9 cellular contexts compared by ENCODE assay signal in the genomic region with DNA sequence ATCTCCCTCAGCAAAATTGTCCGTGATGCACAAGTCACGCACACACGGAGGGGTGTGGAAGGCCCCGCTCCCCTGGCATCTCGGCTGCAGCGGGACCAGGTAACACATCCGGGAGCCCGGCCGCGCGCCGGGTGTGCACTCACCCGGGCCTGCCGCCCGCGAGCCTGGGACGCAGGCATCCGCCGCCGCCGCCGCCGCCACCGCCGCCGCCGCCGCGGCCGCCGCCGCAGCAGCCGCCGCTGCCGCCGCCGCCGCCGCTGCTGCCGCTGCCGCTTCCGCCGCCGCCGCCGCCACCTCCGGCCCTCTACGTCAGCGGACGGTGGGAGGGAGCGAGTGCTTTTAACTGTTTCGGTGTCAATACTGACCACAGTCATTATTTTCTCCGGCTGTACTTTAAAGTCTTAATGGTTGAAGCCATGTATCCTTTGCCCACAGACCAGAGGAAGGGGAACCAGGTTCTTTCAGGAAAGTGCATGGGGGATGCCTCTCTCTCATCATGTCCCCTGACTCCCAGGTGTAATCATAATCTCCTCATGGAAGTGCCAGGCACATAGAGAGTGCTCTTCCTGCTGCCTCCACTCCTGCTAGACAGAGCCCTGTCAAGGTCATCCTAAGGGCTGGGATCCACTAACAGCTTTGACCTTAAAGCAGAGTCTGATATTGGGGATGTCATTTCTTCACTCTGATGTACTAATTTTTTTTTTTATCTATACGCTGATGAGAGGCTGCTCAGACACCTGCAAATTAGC. TPM values are rescaled to one million over a fixed set of nuclear protein-coding genes. Genes with fewer than 3 reads are reported as not detected.
DNase-seq lines count a peak whose midpoint lies in the region; ATAC-seq, FAIRE-seq and TF ChIP-seq lines count a peak whose summit lies in the region.
"Had no signal": no experiment of that assay in that cellular context is flagged by ENCODE, and none has a peak within 500 bp of the region (broad histone marks: within the 10 kb centered on the region; RNA-seq: fewer than 3 reads in every experiment).

No MANE protein-coding gene starts in this region.

- no peak for TF ChIP-seq EP300 in stomach (IDR thresholded peaks at IDR 0.05)

- peak overlapping the region; percentile 55; the same call in 1 of the 2 replicates for H3K9ac ChIP-seq in KMS-11
- H3K9ac ChIP-seq in endothelial cell of umbilical vein (replicated peaks; ENCODE audit: extremely low read depth, insufficient read depth, low read length): no peak overlapping the region
- peak overlapping the region; percentile 45 for H3K9ac ChIP-seq in muscle layer of colon (ENCODE audit: low read length)

- peak overlapping the region; percentile 57 for H3K4me2 ChIP-seq in KMS-11
- peak overlapping the region; percentile 63 for H3K4me2 ChIP-seq in endothelial cell of umbilical vein (ENCODE audit: insufficient read depth, low read length)

- no TSS peak for BruUV-seq in endothelial cell of umbilical vein (replicated peaks; lab: Mats Ljungman, UMichigan)

- H3K27me3 ChIP-seq in KMS-11 (ENCODE audit: insufficient read depth, low read depth): no peaks in the 10 kb centered on the region
- H3K27me3 ChIP-seq in endothelial cell of umbilical vein (ENCODE audit: control insufficient read depth in 2 of 2, insufficient read depth in 2 of 2, low read length in 2 of 2): no peaks in the 10 kb centered on the region
- H3K27me3 ChIP-seq in muscle layer of colon (ENCODE audit: control insufficient read depth in 1 of 2, insufficient read depth in 2 of 2, low read length in 2 of 2): no peaks in the 10 kb centered on the region
- H3K27me3 ChIP-seq in stomach: no peaks in the 10 kb centered on the region

- no peak for FAIRE-seq in endothelial cell of umbilical vein (lab: Jason Lieb, UNC)

- H2AFZ ChIP-seq in KMS-11 (ENCODE audit: low read depth) (peak overlapping the region; percentile 94), endothelial cell of umbilical vein (ENCODE audit: low read depth, low read length) (peak overlapping the region; percentile 73)

- CTCF ChIA-PET in endothelial cell of umbilical vein (lab: Charles Lee): no interaction called here

- H3K27ac ChIP-seq in KMS-11: peak overlapping the region; percentile 36; the same call in 1 of the 2 replicates
- H3K27ac ChIP-seq in endothelial cell of umbilical vein (ENCODE audit: insufficient read depth, low read depth, low read length): no peak overlapping the region
- no peak overlapping the region for H3K27ac ChIP-seq in muscle layer of colon (ENCODE audit: low read depth, low read length)
- peak overlapping the region in 3 of 5 donors; percentile 41 to 68 (median 48) for H3K27ac ChIP-seq in stomach

- H4K20me1 ChIP-seq in KMS-11 (ENCODE audit: insufficient read depth) (no peaks in the 10 kb centered on the region), endothelial cell of umbilical vein (replicated peaks; ENCODE audit: control insufficient read depth, extremely low read depth, insufficient read depth, low read length) (no peaks in the 10 kb centered on the region)

- POLR2A ChIA-PET in endothelial cell of umbilical vein (lab: Charles Lee): no interaction called here

- H3K9me1 ChIP-seq in endothelial cell of umbilical vein (replicated peaks; ENCODE audit: control insufficient read depth, extremely low read depth, insufficient read depth, low read length): no peaks in the 10 kb centered on the region

- H3K4me1 ChIP-seq in KMS-11 (ENCODE audit: low read depth, poor library complexity, severe bottlenecking) (no peaks in the 10 kb centered on the region), endothelial cell of umbilical vein (ENCODE audit: control insufficient read depth, extremely low read depth, insufficient read depth, low read length) (no peaks in the 10 kb centered on the region), muscle layer of colon (ENCODE audit: insufficient read depth, low read length) (no peaks in the 10 kb centered on the region), stomach (peaks cover 0 to 8% (median 3%) of the 10 kb centered on the region in 4 donors)

- H3K4me3 ChIP-seq in KMS-11 (IDR thresholded peaks at IDR 0.05; ENCODE audit: insufficient read depth, low read depth, low read length) (no peak overlapping the region), endothelial cell of umbilical vein (replicated peaks in 1 of 3; ENCODE audit: insufficient read depth in 1 of 3, low read depth in 1 of 3, low read length in 3 of 3) (peak overlapping the region in 2 of 3 experiments; percentile 36 to 50), muscle layer of colon (ENCODE audit: low read depth in 1 of 2, low read length in 2 of 2) (peak overlapping the region; percentile 27 to 54), stomach (peak overlapping the region; percentile 42 to 51 (median 44))

- H3K79me2 ChIP-seq in KMS-11 (ENCODE audit: insufficient read depth, low read depth) (no peaks in the 10 kb centered on the region), endothelial cell of umbilical vein (ENCODE audit: control insufficient read depth, insufficient read depth, low read length) (no peaks in the 10 kb centered on the region)

- TF ChIP-seq POLR2A in endothelial cell of umbilical vein (IDR thresholded peaks at IDR 0.05; ENCODE audit: low read depth, low read length) (no peak), stomach (IDR thresholded peaks at IDR 0.05) (no peak)

- intact Hi-C loops in endothelial cell of umbilical vein (cut with micrococcal nuclease) (no loop called here), stomach (cut with DNase I; ENCODE audit: low total_unique reads) (no loop called here)

- peak; percentile 85 for ATAC-seq in GM21515 (IDR thresholded peaks at IDR 0.05; ENCODE audit: unreplicated experiment)

- dilution Hi-C loops in endothelial cell of umbilical vein (cut with MboI; ENCODE audit: extremely low pct_ligation_motif_present, low sequenced_read_pairs): no loop called here

- TF ChIP-seq CTCF in KMS-11 (conservative IDR thresholded peaks at IDR 0.05; ENCODE audit: low read depth, low read length): no peak
- no peak for TF ChIP-seq CTCF in endothelial cell of umbilical vein (IDR thresholded peaks at IDR 0.05; ENCODE audit: extremely low read depth in 1 of 2, insufficient read depth in 1 of 2, low read depth in 1 of 2, low read length in 2 of 2)
- TF ChIP-seq CTCF in stomach (IDR thresholded peaks at IDR 0.05): no peak

- peak; percentile 60 for DNase-seq in D341Med (ENCODE audit: low spot score)
- DNase-seq in activated CD4-positive, alpha-beta T cell treated with anti-CD3 and anti-CD28 coated beads, Interleukin-2, amount 50 U/mL, for 48 hours: peak; percentile 19 to 44
- DNase-seq in endothelial cell of umbilical vein (ENCODE audit: low read depth, low spot score): no peak
- DNase-seq in stomach: peak; percentile 42
- no peak for DNase-seq in GF-D8 (lab: John Stamatoyannopoulos, UW)

- 0 to 44% (median 9%) methylated on average over 5 to 54 of the region's 54 CpGs for WGBS in stomach, 5 donors

- no peaks in the 10 kb centered on the region for H3K36me3 ChIP-seq in KMS-11 (ENCODE audit: insufficient read depth)
- no peaks in the 10 kb centered on the region for H3K36me3 ChIP-seq in endothelial cell of umbilical vein (ENCODE audit: control insufficient read depth in 2 of 2, extremely low read depth in 1 of 2, insufficient read depth in 2 of 2, low read length in 2 of 2)
- H3K36me3 ChIP-seq in muscle layer of colon (ENCODE audit: insufficient read depth, low read length): no peaks in the 10 kb centered on the region
- no peaks in the 10 kb centered on the region for H3K36me3 ChIP-seq in stomach

- H3K9me3 ChIP-seq in endothelial cell of umbilical vein (replicated peaks; ENCODE audit: control insufficient read depth, insufficient read depth, low read length) (no peaks in the 10 kb centered on the region), muscle layer of colon (ENCODE audit: low read length) (peaks cover 4% of the 10 kb centered on the region), stomach (peaks cover 0 to 34% (median 21%) of the 10 kb centered on the region in 4 donors)

TF ChIP-seq in endothelial cell of umbilical vein, 7 proteins besides CTCF, POLR2A, EP300 and RAD21:
- no peak for TF ChIP-seq POLR2AphosphoS5 (IDR thresholded peaks at IDR 0.05; ENCODE audit: insufficient read depth, low read depth, low read length)
- TF ChIP-seq EZH2 (IDR thresholded peaks at IDR 0.05; ENCODE audit: borderline replicate concordance, low read depth, low read length, severe bottlenecking): no peak
- TF ChIP-seq, protein P1, sequence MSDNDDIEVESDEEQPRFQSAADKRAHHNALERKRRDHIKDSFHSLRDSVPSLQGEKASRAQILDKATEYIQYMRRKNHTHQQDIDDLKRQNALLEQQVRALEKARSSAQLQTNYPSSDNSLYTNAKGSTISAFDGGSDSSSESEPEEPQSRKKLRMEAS (IDR thresholded peaks at IDR 0.05; ENCODE audit: insufficient read depth, insufficient read length): no peak
- no peak for TF ChIP-seq GATA2 (IDR thresholded peaks at IDR 0.05; ENCODE audit: insufficient read depth, insufficient read length, low read depth, low read length)
- TF ChIP-seq FOS (IDR thresholded peaks at IDR 0.05; ENCODE audit: borderline replicate concordance, insufficient read depth, low read length): no peak
- TF ChIP-seq MYC (IDR thresholded peaks at IDR 0.05; ENCODE audit: low read depth, low read length): no peak
- no peak for TF ChIP-seq JUN (IDR thresholded peaks at IDR 0.05; ENCODE audit: borderline replicate concordance, insufficient read depth, insufficient read length, low read depth)

RNA-seq across cellular contexts. Expression of gene MAGEE2, which starts 38.0 kb away (rescaled TPM):
- total RNA-seq in endothelial cell of umbilical vein (not detected in 2 replicates), stomach (under 1 TPM in 1 of 5 donors, not detected in 4; 0.37 TPM)
- polyA plus RNA-seq in endothelial cell of umbilical vein (not detected in 2 replicates), stomach (under 1 TPM in 2 of 3 donors, not detected in 1; 0.10 to 0.46 TPM)
- not detected in 2 replicates for polyA plus RNA-seq in endothelial cell of umbilical vein (2011; cell fraction: cytosol; rRNA removed)
- not detected in 2 replicates for polyA plus RNA-seq in endothelial cell of umbilical vein (2011; cell fraction: nucleus; rRNA removed)
- not detected in 2 replicates for polyA plus RNA-seq in endothelial cell of umbilical vein (2012)
- not detected in 2 replicates for polyA minus RNA-seq in endothelial cell of umbilical vein
- polyA minus RNA-seq in endothelial cell of umbilical vein (2011; cell fraction: cytosol; rRNA and poly(A)+ RNA removed): not detected
- not detected in 2 replicates for polyA minus RNA-seq in endothelial cell of umbilical vein (2011; cell fraction: nucleus; rRNA and poly(A)+ RNA removed)
- total RNA-seq: T-helper 1 cell treated with Interleukin-12 subunit alpha and Interleukin-12 subunit beta and Interleukin-4 antibody, amounts not matched to agents 30 ng/mL and 1 ng/mL, for 36 hours had no signal

Comparison
In these comparisons a context has a peak if more than half of its experiments do, and no peak if none do; other contexts are left out.
1. DNase-seq: peak in D341Med (single experiment), activated CD4-positive, alpha-beta T cell treated with anti-CD3 and anti-CD28 coated beads, Interleukin-2, amount 50 U/mL, for 48 hours (2 of 2) and stomach (single experiment); none in endothelial cell of umbilical vein (single experiment) and GF-D8 (single experiment).
2. H3K27ac ChIP-seq: peak in KMS-11 (single experiment) and stomach (3 of 5); none in endothelial cell of umbilical vein (single experiment) and muscle layer of colon (single experiment).